22 cellular contexts compared by ENCODE assay signal in genomic region chr15:55698653-55699052, GRCh38. TPM values are rescaled to one million over a fixed set of nuclear protein-coding genes. Genes with fewer than 3 reads are reported as not detected.
"Had no signal": no experiment of that assay in that cellular context is flagged by ENCODE, and none has a peak within 500 bp of the region (broad histone marks: within the 10 kb centered on the region; RNA-seq: fewer than 3 reads in every experiment).

No MANE protein-coding gene starts in this region.

- H3K36me3 ChIP-seq: SJSA1 had no signal

- H3K9me3 ChIP-seq: SJSA1 had no signal

- H3K4me3 ChIP-seq: SJSA1, SK-N-MC had no signal

- H3K27ac ChIP-seq: SJSA1, SK-N-MC had no signal

- DNase-seq: KBM-7, MV-4-11, NCI-H1048, NCI-H1105, NCI-H1417, NCI-H1436 treated with DMSO at 0.1 percent for 48 hours, NCI-H1694, NCI-H1930, NCI-H2081 treated with DMSO at 0.1 percent for 48 hours, NCI-H2171, NCI-H226, NCI-H446, NCI-H510A, NCI-H524 treated with DMSO at 0.1 percent for 48 hours, NCI-H69, NCI-H774, Right ventricle myocardium superior, RPMI8226, SIG-M5 had no signal

- H3K27me3 ChIP-seq: SJSA1 had no signal

RNA-seq across cellular contexts. Expression of gene PRTG, which starts 44.3 kb away (rescaled TPM):
- total RNA-seq: HT-29 had no signal
